12 cellular contexts compared by ENCODE assay signal in genomic region chr3:29141197-29141911, GRCh38.
DNase-seq lines count a peak whose midpoint lies in the region; ATAC-seq and TF ChIP-seq lines count a peak whose summit lies in the region.
"Had no signal": no experiment of that assay in that cellular context is flagged by ENCODE, and none has a peak within 500 bp of the region (broad histone marks: within the 10 kb centered on the region; RNA-seq: fewer than 3 reads in every experiment).

No MANE protein-coding gene starts in this region.

- peaks cover 5% of the 10 kb centered on the region; the same call in 1 of the 2 replicates for H3F3A ChIP-seq in OCI-LY1 (ENCODE audit: insufficient read depth, low read length)

- DNase-seq in activated CD8-positive, alpha-beta memory T cell treated with anti-CD3 and anti-CD28 coated beads, Interleukin-2, amount 50 U/mL, for 4 hours: no peak
- DNase-seq in T-helper 1 cell (no peak), RPMI8226 (no peak)
- DNase-seq: activated CD4-positive, alpha-beta T cell treated with anti-CD3 and anti-CD28 coated beads, Interleukin-2, amount 50 U/mL, for 48 hours; H9; Karpas-422; NCI-H1694 treated with DMSO at 0.1 percent for 48 hours had no signal

- peak overlapping the region; percentile 70 for H2AFZ ChIP-seq in ACC112 (ENCODE audit: low read length, unreplicated experiment)
- no peak overlapping the region for H2AFZ ChIP-seq in OCI-LY1 (ENCODE audit: low read length)

- H3K27ac ChIP-seq in ACC112 (ENCODE audit: low read depth, low read length): no peak overlapping the region
- H3K27ac ChIP-seq in OCI-LY1 (ENCODE audit: low read depth, low read length, poor library complexity, severe bottlenecking): peak overlapping the region; percentile 93
- H3K27ac ChIP-seq in gastroesophageal sphincter: peak overlapping the region in 3 of 4 donors; percentile 31 to 60 (median 38)
- peak overlapping the region; percentile 66 for H3K27ac ChIP-seq in rectal smooth muscle tissue (ENCODE audit: low read depth, low read length)

- no peaks in the 10 kb centered on the region for H3K9me2 ChIP-seq in OCI-LY1 (ENCODE audit: low read depth, low read length)

- H3K36me3 ChIP-seq in ACC112 (ENCODE audit: insufficient read depth, low read length): no peaks in the 10 kb centered on the region
- no peaks in the 10 kb centered on the region for H3K36me3 ChIP-seq in OCI-LY1 (ENCODE audit: insufficient read depth, low read length)
- H3K36me3 ChIP-seq in gastroesophageal sphincter: no peaks in the 10 kb centered on the region
- no peaks in the 10 kb centered on the region for H3K36me3 ChIP-seq in rectal smooth muscle tissue (ENCODE audit: control insufficient read depth, insufficient read depth, low read length)

- H3K4me3 ChIP-seq in ACC112 (ENCODE audit: low read depth, low read length): 0 out of 2 replicates have a peak overlapping the region, but pooled peaks have one; percentile 7
- H3K4me3 ChIP-seq in OCI-LY1 (ENCODE audit: low read depth, low read length, poor library complexity, severe bottlenecking): peak overlapping the region; percentile 9
- no peak overlapping the region for H3K4me3 ChIP-seq in gastroesophageal sphincter
- no peak overlapping the region for H3K4me3 ChIP-seq in rectal smooth muscle tissue (ENCODE audit: low read length)

- H3K9me3 ChIP-seq in OCI-LY1 (ENCODE audit: low read length) (no peaks in the 10 kb centered on the region), gastroesophageal sphincter (no peaks in the 10 kb centered on the region)

- peak overlapping the region; percentile 45 for H3K9ac ChIP-seq in OCI-LY1 (ENCODE audit: low read length)
- no peak overlapping the region for H3K9ac ChIP-seq in rectal smooth muscle tissue (ENCODE audit: low read length)

- 35 to 38% methylated on average over 2 to 4 of the region's 4 CpGs for WGBS in gastroesophageal sphincter (ENCODE audit: low coverage in 1 of 2), 2 donors

- H3K4me1 ChIP-seq in ACC112 (ENCODE audit: control insufficient read depth, insufficient read depth, low read length, unreplicated experiment) (peaks cover 29% of the 10 kb centered on the region), OCI-LY1 (ENCODE audit: insufficient read depth, low read length, severe bottlenecking) (peaks cover 92% of the 10 kb centered on the region), gastroesophageal sphincter (peaks cover 0 to 33% (median 5%) of the 10 kb centered on the region in 3 donors), rectal smooth muscle tissue (ENCODE audit: control insufficient read depth, insufficient read depth, low read length) (peaks cover 10% of the 10 kb centered on the region)

- peak overlapping the region; percentile 50 for H3K4me2 ChIP-seq in OCI-LY1 (ENCODE audit: low read length)

- TF ChIP-seq POLR2A in gastroesophageal sphincter (IDR thresholded peaks at IDR 0.05): no peak

- TF ChIP-seq CTCF in OCI-LY1 (IDR thresholded peaks at IDR 0.05; ENCODE audit: low read length) (no peak), gastroesophageal sphincter (IDR thresholded peaks at IDR 0.05) (no peak)

- ATAC-seq in gastroesophageal sphincter (no peak), HG03460 (IDR thresholded peaks at IDR 0.05; ENCODE audit: unreplicated experiment) (no peak)

- TF ChIP-seq EP300 in gastroesophageal sphincter (IDR thresholded peaks at IDR 0.05): no peak

- no peaks in the 10 kb centered on the region for H4K20me1 ChIP-seq in OCI-LY1 (ENCODE audit: insufficient read depth, low read length)

- no peaks in the 10 kb centered on the region for H3K79me2 ChIP-seq in ACC112 (ENCODE audit: control insufficient read depth, insufficient read depth, low read length, unreplicated experiment)
- H3K79me2 ChIP-seq in OCI-LY1 (ENCODE audit: insufficient read depth, low read length): no peaks in the 10 kb centered on the region

- no peaks in the 10 kb centered on the region for H3K27me3 ChIP-seq in ACC112 (ENCODE audit: insufficient read depth, low read length)
- no peaks in the 10 kb centered on the region for H3K27me3 ChIP-seq in OCI-LY1 (ENCODE audit: insufficient read depth, low read length)
- H3K27me3 ChIP-seq in gastroesophageal sphincter: no peaks in the 10 kb centered on the region
- H3K27me3 ChIP-seq in rectal smooth muscle tissue (ENCODE audit: control insufficient read depth, insufficient read depth, low read length): no peaks in the 10 kb centered on the region

Comparison
In these comparisons a context has a peak if more than half of its experiments do, and no peak if none do; other contexts are left out.
1. H3K4me3 ChIP-seq: peak in ACC112 (single experiment) and OCI-LY1 (single experiment); none in gastroesophageal sphincter (0 of 2) and rectal smooth muscle tissue (single experiment).